In the genomic region with DNA sequence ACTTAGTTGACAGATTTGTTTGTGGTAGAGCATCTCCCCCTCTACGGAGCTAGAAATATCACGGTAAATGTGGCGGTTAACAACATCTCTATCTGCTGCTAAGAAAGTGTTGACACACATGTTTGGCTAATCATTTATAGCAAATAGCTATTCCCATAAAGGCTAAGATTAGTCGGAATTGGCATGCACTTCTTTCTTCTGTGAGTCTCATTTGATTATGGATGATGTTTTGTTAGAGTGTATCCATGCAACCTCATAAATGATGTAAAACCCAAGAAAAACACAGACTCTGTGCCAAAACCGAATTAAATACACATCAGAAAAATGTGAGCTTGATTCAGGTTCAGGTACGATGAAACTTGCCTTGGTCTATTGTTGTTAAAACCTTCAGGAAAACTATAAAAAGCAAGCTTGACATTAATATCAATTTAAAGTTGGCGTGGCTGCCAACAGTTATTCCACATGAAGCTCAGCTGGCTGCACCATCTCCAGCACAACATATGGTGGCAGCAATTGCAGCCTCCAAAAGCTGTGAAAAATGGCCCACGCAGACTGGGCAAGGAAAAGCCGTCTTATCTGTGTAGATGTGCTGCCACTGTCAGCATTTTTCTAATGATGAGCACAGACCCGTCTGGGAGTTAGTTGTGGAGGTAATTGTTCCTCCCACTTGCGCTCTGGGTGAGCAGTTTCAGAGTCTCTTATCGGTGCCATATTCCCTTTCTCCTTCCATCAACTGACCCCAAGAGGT, we compare ENCODE assay signal across 24 cellular contexts. TPM values are rescaled to one million over a fixed set of nuclear protein-coding genes. Genes with fewer than 3 reads are reported as not detected.
A peak's percentile ranks its signal among the peaks of the same experiment; 100 is the strongest.
DNase-seq lines count a peak whose midpoint lies in the region; ATAC-seq and TF ChIP-seq lines count a peak whose summit lies in the region.
"Had no signal": no experiment of that assay in that cellular context is flagged by ENCODE, and none has a peak within 500 bp of the region (broad histone marks: within the 10 kb centered on the region; RNA-seq: fewer than 3 reads in every experiment).

No MANE protein-coding gene starts in this region.

- H3K4me3 ChIP-seq in left ventricle myocardium inferior (no peak overlapping the region), lung (no peak overlapping the region)

- no peaks in the 10 kb centered on the region for H3K27me3 ChIP-seq in left ventricle myocardium inferior (ENCODE audit: low read depth)
- no peaks in the 10 kb centered on the region for H3K27me3 ChIP-seq in lung (ENCODE audit: control insufficient read depth, insufficient read depth)

- DNase-seq in left cardiac atrium, result no peak
- no peak for DNase-seq in left ventricle myocardium inferior
- DNase-seq in lung (ENCODE audit: low spot score), result no peak
- no peak for DNase-seq in NCI-H128 (lab: John Stamatoyannopoulos, UW; ENCODE audit: unreplicated experiment)
- DNase-seq in DMS79 (lab: John Stamatoyannopoulos, UW), result no peak
- DNase-seq in NCI-H1694 treated with DMSO at 0.1 percent for 48 hours (lab: John Stamatoyannopoulos, UW), result no peak
- DNase-seq: 8988T; activated CD4-positive, alpha-beta T cell treated with anti-CD3 and anti-CD28 coated beads, Interleukin-2, amount 50 U/mL, for 4 hours; activated CD4-positive, CD25-positive, alpha-beta regulatory T cell; activated naive CD4-positive, alpha-beta T cell treated with anti-CD3 and anti-CD28 coated beads, Interleukin-2, amount 50 U/mL, for 16 hours; CD8-positive, alpha-beta memory T cell; DMS153; foreskin fibroblast; natural killer cell; NCI-H1436 treated with DMSO at 0.1 percent for 48 hours; NCI-H510A treated with DMSO at 0.1 percent for 48 hours; stimulated activated CD8-positive, alpha-beta memory T cell treated with anti-CD3 and anti-CD28 coated beads, Interleukin-4, amount 100 ng/mL, for 48 hours had no signal

- H3K36me3 ChIP-seq in left ventricle myocardium inferior (no peaks in the 10 kb centered on the region), lung (ENCODE audit: control insufficient read depth in 2 of 2, insufficient read depth in 2 of 2, low read length in 2 of 2) (no peaks in the 10 kb centered on the region)

- peaks cover 4% of the 10 kb centered on the region for H3K27me3 Mint-ChIP-seq in brain
- H3K27me3 Mint-ChIP-seq: B cell had no signal

- no peak overlapping the region for H3K4me3 Mint-ChIP-seq in brain
- H3K4me3 Mint-ChIP-seq: activated T-helper 1 cell treated with anti-CD3 and anti-CD28 coated beads, Interleukin-12 subunit alpha, Interleukin-12 subunit beta, Interleukin-2, Interleukin-4 antibody, amounts not matched to agents 30 ng/mL and 10 ng/mL and 1 ng/mL, durations not matched to agents 14 hours and 24 hours and 36 hours; B cell; CD8-positive, alpha-beta memory T cell; natural killer cell; type B pancreatic cell had no signal

- no peaks in the 10 kb centered on the region for H3K4me1 ChIP-seq in left ventricle myocardium inferior
- H3K4me1 ChIP-seq in lung (ENCODE audit: control insufficient read depth in 2 of 2, insufficient read depth in 2 of 2, low read length in 2 of 2), result no peaks in the 10 kb centered on the region
- H3K4me1 ChIP-seq: parathyroid adenoma had no signal

- H3K9me3 ChIP-seq in left ventricle myocardium inferior (replicated peaks) (no peaks in the 10 kb centered on the region), lung (ENCODE audit: control insufficient read depth in 2 of 2, insufficient read depth in 1 of 2, low read length in 1 of 2) (no peaks in the 10 kb centered on the region)

- ATAC-seq in left cardiac atrium, result peak; percentile 63 to 86
- ATAC-seq in lung (ENCODE audit: insufficient read depth, low FRiP score), result peak; percentile 36
- no peak for ATAC-seq in GM19324 (IDR thresholded peaks at IDR 0.05; ENCODE audit: low FRiP score, unreplicated experiment)
- ATAC-seq: left lobe of liver, natural killer cell had no signal

- intact Hi-C loops in left cardiac atrium (cut with DNase I) (no loop called here), left ventricle myocardium inferior (cut with micrococcal nuclease) (no loop called here)

- H3K9me3 Mint-ChIP-seq in brain, result peaks cover 0 to 10% (median 4%) of the 10 kb centered on the region in 5 experiments
- H3K9me3 Mint-ChIP-seq: activated T-helper 1 cell treated with anti-CD3 and anti-CD28 coated beads, Interleukin-12 subunit alpha, Interleukin-12 subunit beta, Interleukin-2, Interleukin-4 antibody, amounts not matched to agents 30 ng/mL and 10 ng/mL and 1 ng/mL, durations not matched to agents 14 hours and 24 hours and 36 hours; CD8-positive, alpha-beta memory T cell; natural killer cell; type B pancreatic cell had no signal

- 78 to 86% methylated on average over 12 of the region's 12 CpGs for WGBS in lung, 2 donors

- H3K27ac Mint-ChIP-seq in brain, result peak overlapping the region in 3 of 5 experiments; percentile 47 to 84 (median 70)
- H3K27ac Mint-ChIP-seq: activated T-helper 1 cell treated with anti-CD3 and anti-CD28 coated beads, Interleukin-12 subunit alpha, Interleukin-12 subunit beta, Interleukin-2, Interleukin-4 antibody, amounts not matched to agents 30 ng/mL and 10 ng/mL and 1 ng/mL, durations not matched to agents 14 hours and 24 hours and 36 hours; B cell; CD8-positive, alpha-beta memory T cell; natural killer cell; type B pancreatic cell had no signal

- TF ChIP-seq CTCF in left ventricle myocardium inferior (IDR thresholded peaks at IDR 0.05; ENCODE audit: borderline replicate concordance) (no peak), brain (conservative IDR thresholded peaks at IDR 0.05) (no peak), lung (IDR thresholded peaks at IDR 0.05; ENCODE audit: control extremely low read depth, extremely low read depth) (no peak)

- no peaks in the 10 kb centered on the region for H3K36me3 Mint-ChIP-seq in brain
- H3K36me3 Mint-ChIP-seq: natural killer cell had no signal

- H3K4me1 Mint-ChIP-seq in brain, result peaks cover 7% of the 10 kb centered on the region
- H3K4me1 Mint-ChIP-seq: B cell; CD8-positive, alpha-beta memory T cell; natural killer cell had no signal

- H3K27ac ChIP-seq in left ventricle myocardium inferior (replicated peaks) (no peak overlapping the region), lung (ENCODE audit: low read depth in 1 of 2, low read length in 1 of 2) (no peak overlapping the region)
- H3K27ac ChIP-seq: parathyroid adenoma had no signal

RNA-seq across cellular contexts. Expression of a gene that starts 41.0 kb away (rescaled TPM):
- total RNA-seq in left cardiac atrium, result 10 to 100 TPM; 15.7 to 19.5 TPM
- 17.5 TPM for total RNA-seq in left ventricle myocardium inferior
- polyA plus RNA-seq in brain (ENCODE audit: insufficient read depth, low read depth, low replicate concordance), result 8.8 TPM
- total RNA-seq in lung, result 10 to 100 TPM; 21.7 to 33.3 TPM
- 1 to 10 TPM; 4.9 to 7.9 TPM for polyA plus RNA-seq in lung
